Comparison of ENCODE assay signal across 23 cellular contexts in genomic region chr5:139733289-139733688, GRCh38.
DNase-seq lines count a peak whose midpoint lies in the region; TF ChIP-seq lines count a peak whose summit lies in the region.
"Had no signal": no experiment of that assay in that cellular context is flagged by ENCODE, and none has a peak within 500 bp of the region (broad histone marks: within the 10 kb centered on the region; RNA-seq: fewer than 3 reads in every experiment).

No MANE protein-coding gene starts in this region.

- TF ChIP-seq POLR2A in suprapubic skin (IDR thresholded peaks at IDR 0.05): no peak

- peak overlapping the region in 4 of 11 experiments; percentile 35 to 48 (median 45); a peak in 7 of 22 replicates for H3K9ac ChIP-seq in BLaER1 treated with 17β-estradiol and CSF1 and Interleukin-3, amounts not matched to agents 10 nM and 100 nM

- TF ChIP-seq CTCF in progenitor cell of endocrine pancreas (IDR thresholded peaks at IDR 0.05; ENCODE audit: unreplicated experiment): no peak
- TF ChIP-seq CTCF in suprapubic skin (IDR thresholded peaks at IDR 0.05): no peak

- H3K4me1 Mint-ChIP-seq in progenitor cell of endocrine pancreas (ENCODE audit: low read depth): peaks cover 10% of the 10 kb centered on the region
- H3K4me1 Mint-ChIP-seq: IgD-negative memory B cell; natural killer cell; stimulated activated memory B cell treated with anti-CD40 and anti-IgM and Interleukin-4, amounts not matched to agents 10 μg/mL and 1 μg/mL and 100 μg/mL, for 72 hours had no signal

- no peaks in the 10 kb centered on the region for H3K36me3 ChIP-seq in BLaER1 treated with 17β-estradiol and CSF1 and Interleukin-3, amounts not matched to agents 10 nM and 100 nM
- no peaks in the 10 kb centered on the region for H3K36me3 ChIP-seq in suprapubic skin
- H3K36me3 ChIP-seq: brain microvascular endothelial cell, prostate gland had no signal

- peak overlapping the region; percentile 87 for H3K27ac Mint-ChIP-seq in progenitor cell of endocrine pancreas
- H3K27ac Mint-ChIP-seq: IgD-negative memory B cell; natural killer cell; stimulated activated memory B cell treated with anti-CD40 and anti-IgM and Interleukin-4, amounts not matched to agents 10 μg/mL and 1 μg/mL and 100 μg/mL, for 72 hours; T-helper 2 cell treated with Interferon-gamma antibody and Interleukin-4, amounts not matched to agents 5 μg/mL and 100 μg/mL, for 36 hours; type B pancreatic cell had no signal

- DNase-seq in progenitor cell of endocrine pancreas (ENCODE audit: low spot score, unreplicated experiment) (no peak), UCSD-AML1 (lab: John Stamatoyannopoulos, UW; ENCODE audit: unreplicated experiment) (no peak), suprapubic skin (ENCODE audit: low spot score in 2 of 2) (no peak), SK-N-DZ (ENCODE audit: low spot score) (no peak), SIG-M5 (lab: John Stamatoyannopoulos, UW) (no peak)
- DNase-seq: activated CD4-positive, alpha-beta T cell treated with anti-CD3 and anti-CD28 coated beads, Interleukin-2, amount 50 U/mL, for 48 hours; activated CD4-positive, CD25-positive, alpha-beta regulatory T cell; activated CD8-positive, alpha-beta memory T cell treated with anti-CD3 and anti-CD28 coated beads, Interleukin-2, amount 50 U/mL, for 48 hours; activated effector memory CD4-positive, alpha-beta T cell treated with Interleukin-2 at 50 U/mL for 16 hours; brain microvascular endothelial cell; natural killer cell; stimulated activated CD4-positive, alpha-beta T cell treated with anti-CD3 and anti-CD28 coated beads, Interleukin-1b, Interleukin-23, amount 100 ng/mL, for 48 hours had no signal

- H3K27me3 ChIP-seq in BLaER1 treated with 17β-estradiol and CSF1 and Interleukin-3, amounts not matched to agents 10 nM and 100 nM: no peaks in the 10 kb centered on the region
- H3K27me3 ChIP-seq in layer of hippocampus (ENCODE audit: control insufficient read depth, insufficient read depth, low read length) (no peaks in the 10 kb centered on the region), suprapubic skin (no peaks in the 10 kb centered on the region)
- H3K27me3 ChIP-seq: brain microvascular endothelial cell had no signal

- H3K27me3 Mint-ChIP-seq in progenitor cell of endocrine pancreas: no peaks in the 10 kb centered on the region
- H3K27me3 Mint-ChIP-seq: IgD-negative memory B cell; stimulated activated memory B cell treated with anti-CD40 and anti-IgM and Interleukin-4, amounts not matched to agents 10 μg/mL and 1 μg/mL and 100 μg/mL, for 72 hours; type B pancreatic cell had no signal

- H3K4me3 Mint-ChIP-seq in progenitor cell of endocrine pancreas (ENCODE audit: low read depth): no peak overlapping the region
- H3K4me3 Mint-ChIP-seq: IgD-negative memory B cell; natural killer cell; stimulated activated memory B cell treated with anti-CD40 and anti-IgM and Interleukin-4, amounts not matched to agents 10 μg/mL and 1 μg/mL and 100 μg/mL, for 72 hours; T-helper 2 cell treated with Interferon-gamma antibody and Interleukin-4, amounts not matched to agents 5 μg/mL and 100 μg/mL, for 36 hours; type B pancreatic cell had no signal

- H3K9me3 Mint-ChIP-seq in progenitor cell of endocrine pancreas (ENCODE audit: low read depth): no peaks in the 10 kb centered on the region
- H3K9me3 Mint-ChIP-seq: IgD-negative memory B cell; natural killer cell; stimulated activated memory B cell treated with anti-CD40 and anti-IgM and Interleukin-4, amounts not matched to agents 10 μg/mL and 1 μg/mL and 100 μg/mL, for 72 hours; T-helper 2 cell treated with Interferon-gamma antibody and Interleukin-4, amounts not matched to agents 5 μg/mL and 100 μg/mL, for 36 hours; type B pancreatic cell had no signal

- no peak for TF ChIP-seq EP300 in suprapubic skin (IDR thresholded peaks at IDR 0.05)

- no peaks in the 10 kb centered on the region for H4K20me1 ChIP-seq in BLaER1 treated with 17β-estradiol and CSF1 and Interleukin-3, amounts not matched to agents 10 nM and 100 nM

- no peaks in the 10 kb centered on the region for H3K9me3 ChIP-seq in BLaER1 treated with 17β-estradiol and CSF1 and Interleukin-3, amounts not matched to agents 10 nM and 100 nM (replicated peaks in 1 of 11)
- no peaks in the 10 kb centered on the region for H3K9me3 ChIP-seq in suprapubic skin
- H3K9me3 ChIP-seq: prostate gland had no signal

- peak overlapping the region in 8 of 11 experiments; percentile 37 to 73 (median 56); a peak in 15 of 22 replicates for H3K4me2 ChIP-seq in BLaER1 treated with 17β-estradiol and CSF1 and Interleukin-3, amounts not matched to agents 10 nM and 100 nM
- H3K4me2 ChIP-seq: PC-9 had no signal

- H3K4me3 ChIP-seq in BLaER1 treated with 17β-estradiol and CSF1 and Interleukin-3, amounts not matched to agents 10 nM and 100 nM: no peak overlapping the region
- H3K4me3 ChIP-seq in suprapubic skin: no peak overlapping the region
- H3K4me3 ChIP-seq: coronary artery, PC-9, prostate gland, skin epidermis had no signal

- 90% methylated on average over 4 of the region's 4 CpGs for WGBS in suprapubic skin

- peak overlapping the region in 4 of 11 experiments; percentile 40 to 57 (median 44); a peak in 8 of 22 replicates for H3K27ac ChIP-seq in BLaER1 treated with 17β-estradiol and CSF1 and Interleukin-3, amounts not matched to agents 10 nM and 100 nM
- H3K27ac ChIP-seq in angular gyrus (ENCODE audit: low read depth, low read length) (peak overlapping the region; percentile 98), layer of hippocampus (ENCODE audit: low read depth, low read length) (peak overlapping the region; percentile 97), suprapubic skin (no peak overlapping the region)
- H3K27ac ChIP-seq: brain microvascular endothelial cell, PC-9, prostate gland, skin epidermis had no signal

- H3K4me1 ChIP-seq in BLaER1 treated with 17β-estradiol and CSF1 and Interleukin-3, amounts not matched to agents 10 nM and 100 nM: peaks cover 0 to 47% (median 35%) of the 10 kb centered on the region in 10 experiments; a peak in 15 of 20 replicates
- H3K4me1 ChIP-seq in suprapubic skin: no peaks in the 10 kb centered on the region
- H3K4me1 ChIP-seq: prostate gland had no signal

- no peaks in the 10 kb centered on the region for H3K36me3 Mint-ChIP-seq in progenitor cell of endocrine pancreas (ENCODE audit: insufficient read depth)
- H3K36me3 Mint-ChIP-seq: IgD-negative memory B cell; natural killer cell; stimulated activated memory B cell treated with anti-CD40 and anti-IgM and Interleukin-4, amounts not matched to agents 10 μg/mL and 1 μg/mL and 100 μg/mL, for 72 hours; type B pancreatic cell had no signal
